16 cellular contexts compared by ENCODE assay signal in the genomic region with DNA sequence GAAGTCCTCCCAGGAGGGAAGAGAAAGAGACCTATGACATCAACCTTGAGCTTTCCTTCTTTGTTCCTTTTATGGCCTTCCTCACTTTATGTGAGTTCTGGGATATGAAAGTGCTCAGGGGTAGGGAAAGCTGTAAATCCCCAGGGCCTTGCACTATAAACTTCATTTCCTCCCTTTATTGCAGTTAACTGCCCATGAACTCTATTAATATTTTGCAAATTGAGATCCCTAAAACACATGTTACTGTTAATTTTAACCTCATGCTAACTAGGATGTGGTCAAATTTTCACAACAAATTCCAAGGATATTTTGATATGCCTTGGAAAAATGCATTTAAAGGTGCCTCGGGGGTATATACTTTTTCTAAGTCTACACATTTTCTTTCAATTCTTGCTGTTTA.
DNase-seq lines count a peak whose midpoint lies in the region; FAIRE-seq and TF ChIP-seq lines count a peak whose summit lies in the region.
"Had no signal": no experiment of that assay in that cellular context is flagged by ENCODE, and none has a peak within 500 bp of the region (broad histone marks: within the 10 kb centered on the region; RNA-seq: fewer than 3 reads in every experiment).

No MANE protein-coding gene starts in this region.

- H3K4me3 ChIP-seq in AG10803 (ENCODE audit: low read length) (no peak overlapping the region), HEK293 (ENCODE audit: low read depth, low read length) (no peak overlapping the region), mesenchymal stem cell (ENCODE audit: insufficient read depth in 1 of 2, low read depth in 1 of 2, low read length in 2 of 2) (no peak overlapping the region), BE2C (ENCODE audit: low read depth, low read length) (no peak overlapping the region)
- H3K4me3 ChIP-seq: GM12878, GM23338 had no signal

- no peak overlapping the region for H3K4ac ChIP-seq in mesenchymal stem cell (ENCODE audit: low read depth in 1 of 2, low read length in 2 of 2)

- H3K27ac ChIP-seq in HEK293 (ENCODE audit: extremely low read depth, low read depth, low read length) (no peak overlapping the region), mesenchymal stem cell (ENCODE audit: low read length, poor library complexity, severe bottlenecking) (peak overlapping the region; percentile 68)

- H3K4me2 ChIP-seq in mesenchymal stem cell (ENCODE audit: low read length, poor library complexity, severe bottlenecking), result no peak overlapping the region
- H3K4me2 ChIP-seq: GM23338 had no signal

- no peak overlapping the region for H2BK120ac ChIP-seq in mesenchymal stem cell (ENCODE audit: low read depth, low read length)

- H3K79me1 ChIP-seq in mesenchymal stem cell (replicated peaks; ENCODE audit: low read length, poor library complexity, severe bottlenecking), result no peaks in the 10 kb centered on the region

- POLR2A ChIA-PET in HEK293 (lab: Yijun Ruan, JAX), result no interaction called here

- CTCF ChIA-PET in HEK293 (lab: Yijun Ruan, JAX), result no interaction called here

- WGBS in mesenchymal stem cell, result no CpG with 5 or more reads among the region's 1 CpG

- no peak overlapping the region for H3K14ac ChIP-seq in mesenchymal stem cell (ENCODE audit: low read length in 2 of 2)

- TF ChIP-seq CTCF in AG10803 (conservative IDR thresholded peaks at IDR 0.05; ENCODE audit: low read length) (no peak), HEK293 (tag by site-specific recombination; IDR thresholded peaks at IDR 0.05) (no peak), BE2C (IDR thresholded peaks at IDR 0.05; ENCODE audit: low read depth, low read length) (no peak)

- no peaks in the 10 kb centered on the region for H3K36me3 ChIP-seq in HEK293 (ENCODE audit: control insufficient read depth in 2 of 2, insufficient read depth in 1 of 2, low read length in 2 of 2)
- H3K36me3 ChIP-seq in mesenchymal stem cell (ENCODE audit: control insufficient read depth in 1 of 2, insufficient read depth in 2 of 2, low read depth in 1 of 2, low read length in 2 of 2), result no peaks in the 10 kb centered on the region
- no peaks in the 10 kb centered on the region for H3K36me3 ChIP-seq in BE2C

- H3K9me3 ChIP-seq in HEK293 (ENCODE audit: control insufficient read depth, insufficient read depth, low read depth, low read length) (no peaks in the 10 kb centered on the region), mesenchymal stem cell (ENCODE audit: control insufficient read depth, low read length) (no peaks in the 10 kb centered on the region), BE2C (no peaks in the 10 kb centered on the region)

- FAIRE-seq in endometrium (lab: Jason Lieb, UNC), result peak; percentile 50
- FAIRE-seq: GM12878 had no signal

- H2AK5ac ChIP-seq in mesenchymal stem cell (ENCODE audit: low read length, severe bottlenecking), result no peak overlapping the region

- H3K27me3 ChIP-seq in mesenchymal stem cell (ENCODE audit: control insufficient read depth in 1 of 2, insufficient read depth in 1 of 2, low read length in 2 of 2), result no peaks in the 10 kb centered on the region
- H3K27me3 ChIP-seq in BE2C, result no peaks in the 10 kb centered on the region

- H2BK15ac ChIP-seq in mesenchymal stem cell (ENCODE audit: low read depth, poor library complexity, severe bottlenecking), result no peak overlapping the region

- H2BK5ac ChIP-seq in mesenchymal stem cell (ENCODE audit: low read depth, low read length, poor library complexity, severe bottlenecking), result no peak overlapping the region

- H3K9ac ChIP-seq in mesenchymal stem cell (ENCODE audit: low read length), result no peak overlapping the region

- H4K8ac ChIP-seq in mesenchymal stem cell (ENCODE audit: low read length), result no peak overlapping the region

- H3K18ac ChIP-seq in mesenchymal stem cell (ENCODE audit: low read depth in 1 of 2, low read length in 2 of 2), result no peak overlapping the region

- no peak overlapping the region for H3K23ac ChIP-seq in mesenchymal stem cell (ENCODE audit: low read length in 2 of 2)

- H4K91ac ChIP-seq in mesenchymal stem cell (ENCODE audit: low read length), result no peak overlapping the region

- H3K4me1 ChIP-seq in HEK293 (ENCODE audit: control insufficient read depth, insufficient read depth, low read length) (0 out of 2 replicates have a peak, but pooled peaks cover 2% of the 10 kb centered on the region), mesenchymal stem cell (ENCODE audit: control insufficient read depth, insufficient read depth, low read depth, low read length) (peaks cover 4% of the 10 kb centered on the region), BE2C (no peaks in the 10 kb centered on the region)

- DNase-seq in AG10803 (ENCODE audit: low read depth) (peak; percentile 47), mesenchymal stem cell (no peak), BE2C (no peak), NCI-H510A treated with DMSO at 0.1 percent for 48 hours (lab: John Stamatoyannopoulos, UW) (no peak), NCI-H82 treated with DMSO at 0.1 percent for 48 hours (lab: John Stamatoyannopoulos, UW; ENCODE audit: unreplicated experiment) (no peak), NCI-H1694 treated with DMSO at 0.1 percent for 48 hours (lab: John Stamatoyannopoulos, UW) (no peak)
- DNase-seq: 8988T; ACHN; CD8-positive, alpha-beta T cell; COR-L47; DND-41; H7 had no signal

- H2BK12ac ChIP-seq in mesenchymal stem cell (ENCODE audit: low read length in 2 of 2), result no peak overlapping the region

- no peak overlapping the region for H2AFZ ChIP-seq in mesenchymal stem cell (ENCODE audit: low read depth, low read length)
- H2AFZ ChIP-seq: GM23338 had no signal

TF ChIP-seq in HEK293, 187 proteins besides CTCF, POLR2A, EP300 and RAD21:
- no peak for TF ChIP-seq YY2 (tag by site-specific recombination; IDR thresholded peaks at IDR 0.05)
- TF ChIP-seq ZFP37 (tag by site-specific recombination; IDR thresholded peaks at IDR 0.05), result no peak
- TF ChIP-seq, protein P1, sequence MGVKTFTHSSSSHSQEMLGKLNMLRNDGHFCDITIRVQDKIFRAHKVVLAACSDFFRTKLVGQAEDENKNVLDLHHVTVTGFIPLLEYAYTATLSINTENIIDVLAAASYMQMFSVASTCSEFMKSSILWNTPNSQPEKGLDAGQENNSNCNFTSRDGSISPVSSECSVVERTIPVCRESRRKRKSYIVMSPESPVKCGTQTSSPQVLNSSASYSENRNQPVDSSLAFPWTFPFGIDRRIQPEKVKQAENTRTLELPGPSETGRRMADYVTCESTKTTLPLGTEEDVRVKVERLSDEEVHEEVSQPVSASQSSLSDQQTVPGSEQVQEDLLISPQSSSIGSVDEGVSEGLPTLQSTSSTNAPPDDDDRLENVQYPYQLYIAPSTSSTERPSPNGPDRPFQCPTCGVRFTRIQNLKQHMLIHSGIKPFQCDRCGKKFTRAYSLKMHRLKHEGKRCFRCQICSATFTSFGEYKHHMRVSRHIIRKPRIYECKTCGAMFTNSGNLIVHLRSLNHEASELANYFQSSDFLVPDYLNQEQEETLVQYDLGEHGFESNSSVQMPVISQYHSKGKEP (tag by site-specific recombination; IDR thresholded peaks at IDR 0.05), result 0 out of 2 replicates have a peak, but pooled peaks have one; percentile 11
- TF ChIP-seq MZF1 (tag by site-specific recombination; IDR thresholded peaks at IDR 0.05; ENCODE audit: borderline replicate concordance), result peak; percentile 26; the same call in 1 of the 2 replicates
